Comparison of ENCODE assay signal across 8 cellular contexts in the genomic region with DNA sequence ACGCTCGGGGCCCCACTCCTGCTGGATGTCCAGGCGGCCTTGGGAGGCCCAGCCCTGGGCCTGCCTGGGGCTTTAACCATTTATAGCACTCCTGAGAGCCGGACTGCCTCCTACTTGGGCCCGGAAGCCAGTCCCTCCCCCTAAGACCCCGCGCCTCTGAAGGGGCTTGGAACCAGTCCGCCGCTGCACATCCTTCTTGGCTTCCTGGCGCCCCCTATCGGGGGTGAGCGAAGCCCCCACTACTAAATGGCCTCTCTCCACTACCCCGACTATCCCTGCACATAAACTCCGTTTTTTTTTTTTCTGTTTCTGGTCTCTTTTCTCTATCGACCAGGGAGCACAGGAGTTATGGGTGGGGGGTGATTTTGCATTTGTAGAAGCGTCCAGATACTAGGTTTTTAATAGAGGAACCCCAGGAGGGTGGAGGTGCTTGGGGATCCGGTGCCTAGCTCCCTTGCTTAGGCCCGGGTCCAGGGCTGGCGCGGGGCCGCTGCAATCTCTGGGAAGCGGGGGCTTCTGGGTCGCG. TPM values are rescaled to one million over a fixed set of nuclear protein-coding genes. Genes with fewer than 3 reads are reported as not detected.
DNase-seq lines count a peak whose midpoint lies in the region; ATAC-seq, FAIRE-seq and TF ChIP-seq lines count a peak whose summit lies in the region.

No MANE protein-coding gene starts in this region.

- peak overlapping the region; percentile 43; the same call in 1 of the 2 replicates for H3K56ac ChIP-seq in IMR-90 (ENCODE audit: extremely low read depth, insufficient read depth, low read length)

- peak; percentile 82 for TF ChIP-seq CTCF in DOHH2 (IDR thresholded peaks at IDR 0.05; ENCODE audit: low read depth, low read length, poor library complexity, severe bottlenecking)
- peak; percentile 45 for TF ChIP-seq CTCF in IMR-90 (conservative IDR thresholded peaks at IDR 0.05; ENCODE audit: low read depth, low read length)
- TF ChIP-seq CTCF in cardiac muscle cell (IDR thresholded peaks at IDR 0.05; ENCODE audit: low read depth, low read length), result peak; percentile 74
- peak; percentile 58 for TF ChIP-seq CTCF in psoas muscle (IDR thresholded peaks at IDR 0.05)

- H3K27ac Mint-ChIP-seq in activated T-cell treated with anti-CD3 and anti-CD28 coated beads, Interleukin-2, amount 50 U/mL, for 72 hours, result peak overlapping the region; percentile 19

- H2BK120ac ChIP-seq in IMR-90 (ENCODE audit: low read depth, low read length), result peak overlapping the region; percentile 81

- POLR2A ChIA-PET in IMR-90 (lab: Charles Lee; ENCODE audit: unreplicated experiment), result no interaction called here

- H3K9me3 Mint-ChIP-seq in activated T-cell treated with anti-CD3 and anti-CD28 coated beads, Interleukin-2, amount 50 U/mL, for 72 hours, result no peaks in the 10 kb centered on the region

- CTCF ChIA-PET in IMR-90 (lab: Yijun Ruan, JAX), result interaction anchor here (1.0 to 1.5 kb wide), 4 partner anchors 9 to 69 kb away, joined by 3 to 6 read pairs (median 5); no protein-coding TSS in a partner anchor

- no peak for DNase-seq in IMR-90
- peak; percentile 63 to 69 for DNase-seq in activated T-cell treated with anti-CD3 and anti-CD28 coated beads, Interleukin-2, amount 50 U/mL, for 72 hours
- DNase-seq in cardiac muscle cell (ENCODE audit: low read depth in 1 of 2, low spot score in 1 of 2), result peak; percentile 56 to 76
- no peak for DNase-seq in psoas muscle
- no peak for DNase-seq in RCC 7860 (ENCODE audit: low spot score)
- DNase-seq in NCI-H345 treated with DMSO at 0.1 percent for 48 hours (lab: John Stamatoyannopoulos, UW; ENCODE audit: unreplicated experiment), result no peak

- H3K27ac ChIP-seq in DOHH2 (ENCODE audit: low read depth, low read length), result no peak overlapping the region
- H3K27ac ChIP-seq in IMR-90 (ENCODE audit: insufficient read depth, low read length), result peak overlapping the region; percentile 79
- peak overlapping the region; percentile 54 for H3K27ac ChIP-seq in cardiac muscle cell
- H3K27ac ChIP-seq in psoas muscle, result peak overlapping the region; percentile 97

- H3K36me3 Mint-ChIP-seq in activated T-cell treated with anti-CD3 and anti-CD28 coated beads, Interleukin-2, amount 50 U/mL, for 72 hours (ENCODE audit: insufficient read depth in 2 of 2), result no peaks in the 10 kb centered on the region

- BruUV-seq in IMR-90 (replicated peaks; lab: Mats Ljungman, UMichigan), result no TSS peak

- no peaks in the 10 kb centered on the region for H3F3A ChIP-seq in DOHH2 (ENCODE audit: control insufficient read depth, insufficient read depth)

- no peak overlapping the region for H2BK20ac ChIP-seq in IMR-90 (ENCODE audit: low read depth, low read length)

- H3K9me3 ChIP-seq in DOHH2 (ENCODE audit: control insufficient read depth, insufficient read depth, low read length) (no peaks in the 10 kb centered on the region), IMR-90 (ENCODE audit: control insufficient read depth, insufficient read depth, low read length) (no peaks in the 10 kb centered on the region), cardiac muscle cell (ENCODE audit: low read depth) (no peaks in the 10 kb centered on the region), psoas muscle (no peaks in the 10 kb centered on the region)

- no peak for FAIRE-seq in RCC 7860 (lab: Jason Lieb, UNC)

- peak overlapping the region; percentile 93 for H3K4ac ChIP-seq in IMR-90 (ENCODE audit: low read depth, low read length)

- H3K4me1 ChIP-seq in DOHH2 (ENCODE audit: control insufficient read depth, low read length) (peaks cover 24% of the 10 kb centered on the region), IMR-90 (ENCODE audit: control insufficient read depth, insufficient read depth, low read length) (peaks cover 29% of the 10 kb centered on the region), cardiac muscle cell (ENCODE audit: low read depth) (peaks cover 19% of the 10 kb centered on the region), psoas muscle (peaks cover 42% of the 10 kb centered on the region)

- H3K9ac ChIP-seq in IMR-90 (ENCODE audit: low read depth, low read length), result peak overlapping the region; percentile 86

- H3K4me3 ChIP-seq in DOHH2 (ENCODE audit: low read length), result peak overlapping the region; percentile 32; the same call in 1 of the 2 replicates
- H3K4me3 ChIP-seq in IMR-90 (ENCODE audit: insufficient read depth, low read depth, low read length), result peak overlapping the region; percentile 34
- peak overlapping the region; percentile 37 for H3K4me3 ChIP-seq in cardiac muscle cell
- H3K4me3 ChIP-seq in psoas muscle, result peak overlapping the region; percentile 73

- dilution Hi-C loops in IMR-90 (cut with HindIII; ENCODE audit: low sequenced_read_pairs, unreplicated experiment), result no loop called here

- H3K4me1 Mint-ChIP-seq in activated T-cell treated with anti-CD3 and anti-CD28 coated beads, Interleukin-2, amount 50 U/mL, for 72 hours (ENCODE audit: low read depth), result peaks cover 58% of the 10 kb centered on the region

- no peak for TF ChIP-seq RAD21 in IMR-90 (IDR thresholded peaks at IDR 0.05; ENCODE audit: low read length)

- peak overlapping the region; percentile 97 for H4K91ac ChIP-seq in IMR-90 (ENCODE audit: insufficient read depth, low read depth, low read length)

- peak overlapping the region; percentile 86 for H2AK5ac ChIP-seq in IMR-90 (ENCODE audit: low read depth, low read length)

- in situ Hi-C loops in IMR-90 (cut with MboI; ENCODE audit: low sequenced_read_pairs), result no loop called here

- TF ChIP-seq POLR2A in IMR-90 (IDR thresholded peaks at IDR 0.05; ENCODE audit: low read depth, low read length), result no peak

- peak overlapping the region; percentile 50 for H3K18ac ChIP-seq in IMR-90 (ENCODE audit: low read depth, low read length)

- peaks cover 20% of the 10 kb centered on the region for H3K9me1 ChIP-seq in IMR-90 (ENCODE audit: insufficient read depth, low read length)

- H3K4me2 ChIP-seq in DOHH2 (ENCODE audit: low read length) (peak overlapping the region; percentile 49), IMR-90 (ENCODE audit: low read depth, low read length) (peak overlapping the region; percentile 74)

- H3K27me3 ChIP-seq in DOHH2 (ENCODE audit: control insufficient read depth, low read length) (peaks cover 61% of the 10 kb centered on the region), IMR-90 (ENCODE audit: control insufficient read depth, insufficient read depth, low read length) (peaks cover 15% of the 10 kb centered on the region; the same call in 1 of the 2 replicates), cardiac muscle cell (peaks cover 52% of the 10 kb centered on the region), psoas muscle (ENCODE audit: insufficient read depth in 3 of 3, low read length in 2 of 3) (no peaks in the 10 kb centered on the region)

- 3% methylated on average over 8 of the region's 24 CpGs; no CpG with 5 or more reads in 1 of the 2 experiments for WGBS in IMR-90 (ENCODE audit: extremely low coverage in 2 of 2, insufficient read length in 1 of 2), 2 experiments
- 3 to 10% (median 7%) methylated on average over 23 to 24 of the region's 24 CpGs for WGBS in psoas muscle, 3 donors

- H4K20me1 ChIP-seq in DOHH2 (ENCODE audit: control insufficient read depth, insufficient read depth, low read depth, low read length) (no peaks in the 10 kb centered on the region), IMR-90 (ENCODE audit: insufficient read depth, low read length) (no peaks in the 10 kb centered on the region)

- ATAC-seq in IMR-90 (ENCODE audit: low read depth) (peak; percentile 0; the same call in 1 of the 2 replicates), psoas muscle (peak in 3 of 4 donors; percentile 7 to 26 (median 20)), HG03469 (IDR thresholded peaks at IDR 0.05; ENCODE audit: unreplicated experiment) (no peak)
- ATAC-seq in activated T-cell treated with anti-CD3 and anti-CD28 coated beads, Interleukin-2, amount 50 U/mL, for 72 hours (replicated peaks in 1 of 2), result peak; percentile 8 to 12

- H2BK5ac ChIP-seq in IMR-90 (ENCODE audit: low read depth, low read length, poor library complexity, severe bottlenecking), result peak overlapping the region; percentile 93

- peaks cover 85% of the 10 kb centered on the region for H3K27me3 Mint-ChIP-seq in activated T-cell treated with anti-CD3 and anti-CD28 coated beads, Interleukin-2, amount 50 U/mL, for 72 hours (ENCODE audit: low read depth)

- H3K9me2 ChIP-seq in DOHH2 (replicated peaks; ENCODE audit: control insufficient read depth, low read length), result no peaks in the 10 kb centered on the region

- peak overlapping the region; percentile 96 for H2AK9ac ChIP-seq in IMR-90 (replicated peaks; ENCODE audit: low read depth, low read length, poor library complexity)

- peak overlapping the region; percentile 67 for H4K5ac ChIP-seq in IMR-90 (ENCODE audit: low read depth, low read length)

- H3K23ac ChIP-seq in IMR-90 (ENCODE audit: low read depth, low read length), result peak overlapping the region; percentile 97

- no peaks in the 10 kb centered on the region for H3K79me2 ChIP-seq in DOHH2 (ENCODE audit: control insufficient read depth, low read length)

- H2AFZ ChIP-seq in IMR-90 (replicated peaks; ENCODE audit: low read length, poor library complexity), result peak overlapping the region; percentile 98

- H3K36me3 ChIP-seq in DOHH2 (ENCODE audit: control insufficient read depth, low read length), result no peaks in the 10 kb centered on the region
- H3K36me3 ChIP-seq in IMR-90 (ENCODE audit: control insufficient read depth, insufficient read depth, low read length), result no peaks in the 10 kb centered on the region; the same call in 1 of the 2 replicates
- no peaks in the 10 kb centered on the region for H3K36me3 ChIP-seq in cardiac muscle cell
- H3K36me3 ChIP-seq in psoas muscle (ENCODE audit: insufficient read depth in 1 of 2, low read depth in 1 of 2), result peaks cover 0 to 20% of the 10 kb centered on the region in 2 donors

- intact Hi-C loops in IMR-90 (cut with micrococcal nuclease), result no loop called here
- intact Hi-C loops in psoas muscle (cut with DNase I), result no loop called here

- H3K14ac ChIP-seq in IMR-90 (replicated peaks; ENCODE audit: low read depth, low read length), result peak overlapping the region; percentile 88

- H3K79me1 ChIP-seq in IMR-90 (ENCODE audit: low read depth in 1 of 2, low read length in 2 of 2), result peaks cover 9 to 31% of the 10 kb centered on the region in 2 experiments; a peak in 3 of 4 replicates

- H3K4me3 Mint-ChIP-seq in activated T-cell treated with anti-CD3 and anti-CD28 coated beads, Interleukin-2, amount 50 U/mL, for 72 hours, result peak overlapping the region; percentile 88 to 92

- peak overlapping the region; percentile 87; the same call in 2 of the 3 replicates for H2BK15ac ChIP-seq in IMR-90 (ENCODE audit: low read depth, low read length)

- peak overlapping the region; percentile 77 to 95 for H4K8ac ChIP-seq in IMR-90 (ENCODE audit: low read depth in 2 of 2, low read length in 2 of 2)

RNA-seq across cellular contexts. Expression of gene NOL3, which starts 0.6 kb away (rescaled TPM):
- total RNA-seq in IMR-90 (2012; rRNA removed), result 5.0 and 6.1 TPM in 2 replicates
- 16.9 and 17.2 TPM in 2 replicates for polyA plus RNA-seq in IMR-90 (2012; rRNA removed)
- 17.3 and 24.9 TPM in 2 replicates for polyA plus RNA-seq in IMR-90 (2012; cell fraction: cytosol; rRNA removed)
- 60.1 and 82.3 TPM in 2 replicates for polyA plus RNA-seq in IMR-90 (2012; cell fraction: nucleus; rRNA removed; ENCODE audit: low replicate concordance)
- 10 to 100 TPM; 21.6 to 30.6 TPM for total RNA-seq in activated T-cell treated with anti-CD3 and anti-CD28 coated beads, Interleukin-2, amount 50 U/mL, for 72 hours
- 33.7 and 40.6 TPM in 2 replicates for total RNA-seq in cardiac muscle cell
- 19.4 and 31.1 TPM in 2 replicates for polyA plus RNA-seq in cardiac muscle cell
- 100 to 1,000 TPM in 2 of 4 donors, 10 to 100 TPM in 2; 53.6 to 114 (median 88.0) TPM for total RNA-seq in psoas muscle
- 100 to 1,000 TPM in 1 of 3 donors, 10 to 100 TPM in 2; 90.6 to 133 (median 93.9) TPM for polyA plus RNA-seq in psoas muscle

RNA-seq across cellular contexts. Expression of gene HSF4, which starts 5.2 kb away (rescaled TPM):
- total RNA-seq in IMR-90 (2012; rRNA removed) (0.54 and 0.83 TPM in 2 replicates), cardiac muscle cell (0.63 and 7.9 TPM in 2 replicates), psoas muscle (10 to 100 TPM; 44.3 to 97.3 (median 57.6) TPM)
- polyA plus RNA-seq in IMR-90 (2012; rRNA removed) (6.7 and 7.5 TPM in 2 replicates), cardiac muscle cell (1.7 and 2.6 TPM in 2 replicates), psoas muscle (10 to 100 TPM; 15.1 to 47.8 (median 47.4) TPM)
- polyA plus RNA-seq in IMR-90 (2012; cell fraction: cytosol; rRNA removed), result 0.50 and 2.0 TPM in 2 replicates
- 125 and 166 TPM in 2 replicates for polyA plus RNA-seq in IMR-90 (2012; cell fraction: nucleus; rRNA removed; ENCODE audit: low replicate concordance)
- total RNA-seq in activated T-cell treated with anti-CD3 and anti-CD28 coated beads, Interleukin-2, amount 50 U/mL, for 72 hours, result 10 to 100 TPM; 63.4 to 87.7 TPM

RNA-seq across cellular contexts. Expression of gene FBXL8, which starts 9.9 kb away (rescaled TPM):
- 1.9 and 2.3 TPM in 2 replicates for total RNA-seq in IMR-90 (2012; rRNA removed)
- 12.5 and 14.5 TPM in 2 replicates for polyA plus RNA-seq in IMR-90 (2012; rRNA removed)
- 6.2 and 16.3 TPM in 2 replicates for polyA plus RNA-seq in IMR-90 (2012; cell fraction: cytosol; rRNA removed)
- 88.4 and 231 TPM in 2 replicates for polyA plus RNA-seq in IMR-90 (2012; cell fraction: nucleus; rRNA removed; ENCODE audit: low replicate concordance)
- total RNA-seq in activated T-cell treated with anti-CD3 and anti-CD28 coated beads, Interleukin-2, amount 50 U/mL, for 72 hours, result 10 to 100 TPM; 32.1 to 37.1 TPM
- 8.7 and 9.0 TPM in 2 replicates for total RNA-seq in cardiac muscle cell
- 6.8 and 9.3 TPM in 2 replicates for polyA plus RNA-seq in cardiac muscle cell
- total RNA-seq in psoas muscle, result 1 to 10 TPM; 4.5 to 8.6 (median 5.9) TPM
- 1 to 10 TPM; 5.1 to 8.0 (median 5.9) TPM for polyA plus RNA-seq in psoas muscle

RNA-seq across cellular contexts. Expression of gene TRADD, which starts 10.0 kb away (rescaled TPM):
- total RNA-seq in IMR-90 (2012; rRNA removed) (8.1 and 8.6 TPM in 2 replicates), cardiac muscle cell (5.4 and 12.2 TPM in 2 replicates), psoas muscle (1 to 10 TPM; 3.9 to 6.7 (median 5.9) TPM)
- polyA plus RNA-seq in IMR-90 (2012; rRNA removed) (14.6 and 18.6 TPM in 2 replicates), cardiac muscle cell (6.7 and 11.9 TPM in 2 replicates), psoas muscle (10 to 100 TPM in 2 of 3 donors, 1 to 10 TPM in 1; 7.4 to 14.2 (median 10.7) TPM)
- polyA plus RNA-seq in IMR-90 (2012; cell fraction: cytosol; rRNA removed), result 24.3 and 38.7 TPM in 2 replicates
- polyA plus RNA-seq in IMR-90 (2012; cell fraction: nucleus; rRNA removed; ENCODE audit: low replicate concordance), result 32.6 and 82.1 TPM in 2 replicates
- total RNA-seq in activated T-cell treated with anti-CD3 and anti-CD28 coated beads, Interleukin-2, amount 50 U/mL, for 72 hours, result 10 to 100 TPM; 38.1 to 50.7 TPM

RNA-seq across cellular contexts. Expression of gene MATCAP1, which starts 14.1 kb away (rescaled TPM):
- total RNA-seq in IMR-90 (2012; rRNA removed) (7.5 and 8.2 TPM in 2 replicates), cardiac muscle cell (57.8 and 78.1 TPM in 2 replicates), psoas muscle (1 to 10 TPM; 5.9 to 8.0 (median 6.6) TPM)
- polyA plus RNA-seq in IMR-90 (2012; rRNA removed) (43.9 and 47.3 TPM in 2 replicates), cardiac muscle cell (47.8 and 53.7 TPM in 2 replicates), psoas muscle (1 to 10 TPM; 4.2 to 9.7 (median 4.5) TPM)
- 15.4 and 29.8 TPM in 2 replicates for polyA plus RNA-seq in IMR-90 (2012; cell fraction: cytosol; rRNA removed)
- 309 and 661 TPM in 2 replicates for polyA plus RNA-seq in IMR-90 (2012; cell fraction: nucleus; rRNA removed; ENCODE audit: low replicate concordance)
- 10 to 100 TPM; 31.9 to 34.3 TPM for total RNA-seq in activated T-cell treated with anti-CD3 and anti-CD28 coated beads, Interleukin-2, amount 50 U/mL, for 72 hours

Comparison
In these comparisons a context has a peak if more than half of its experiments do, and no peak if none do; other contexts are left out.
1. DNase-seq: peak in activated T-cell treated with anti-CD3 and anti-CD28 coated beads, Interleukin-2, amount 50 U/mL, for 72 hours (2 of 2) and cardiac muscle cell (2 of 2); none in IMR-90 (single experiment), psoas muscle (0 of 2), RCC 7860 (single experiment) and NCI-H345 treated with DMSO at 0.1 percent for 48 hours (single experiment).
2. Peak in every context shown above with its lines, with median percentiles within 50 percentile points of each other: H3K4me3 ChIP-seq and CTCF ChIP-seq.